Comparison of ENCODE assay signal across 13 cellular contexts in the genomic region with DNA sequence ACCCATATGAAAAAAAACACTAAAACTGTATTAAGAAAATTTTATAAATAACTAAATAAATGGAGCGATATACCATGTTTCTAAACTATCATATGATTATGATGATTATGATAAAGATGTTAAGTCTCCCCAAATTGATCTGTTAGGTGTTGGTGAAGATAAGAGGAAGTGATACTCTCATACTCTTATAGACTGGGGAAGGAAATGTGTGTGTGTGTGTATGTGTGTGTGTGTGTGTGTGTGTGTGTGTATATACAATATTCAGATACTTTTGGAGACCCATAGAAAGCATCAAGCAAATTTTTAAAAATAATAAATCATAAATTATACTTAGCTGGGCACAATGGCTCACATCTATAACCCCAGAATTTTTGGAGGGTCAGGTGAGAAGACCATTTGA.
DNase-seq lines count a peak whose midpoint lies in the region; ATAC-seq and TF ChIP-seq lines count a peak whose summit lies in the region.
"Had no signal": no experiment of that assay in that cellular context is flagged by ENCODE, and none has a peak within 500 bp of the region (broad histone marks: within the 10 kb centered on the region; RNA-seq: fewer than 3 reads in every experiment).

No MANE protein-coding gene starts in this region.

- H3K36me3 Mint-ChIP-seq in T-helper 17 cell (ENCODE audit: low read depth), result no peaks in the 10 kb centered on the region
- H3K36me3 Mint-ChIP-seq: type B pancreatic cell, WTC11 had no signal

- H3K4me2 ChIP-seq in Karpas-422 (ENCODE audit: low read depth, low read length, poor library complexity, severe bottlenecking), result no peak overlapping the region
- H3K4me2 ChIP-seq: A549 had no signal

- H3K79me2 ChIP-seq in Karpas-422 (ENCODE audit: low read length), result no peaks in the 10 kb centered on the region

- no peak overlapping the region for H3K27ac Mint-ChIP-seq in T-helper 17 cell
- H3K27ac Mint-ChIP-seq: activated T-helper 17 cell treated with anti-CD3 and anti-CD28 coated beads, Interleukin-2, amount 50 U/mL, for 72 hours; type B pancreatic cell; WTC11 had no signal

- H3K27me3 Mint-ChIP-seq in T-helper 17 cell, result no peaks in the 10 kb centered on the region
- H3K27me3 Mint-ChIP-seq: activated T-helper 17 cell treated with anti-CD3 and anti-CD28 coated beads, Interleukin-2, amount 50 U/mL, for 72 hours had no signal

- ATAC-seq in GM19455 (IDR thresholded peaks at IDR 0.05; ENCODE audit: unreplicated experiment), result peak; percentile 78
- peak; percentile 85 for ATAC-seq in HG02938 (IDR thresholded peaks at IDR 0.05; ENCODE audit: unreplicated experiment)
- ATAC-seq in T-helper 17 cell, result no peak
- ATAC-seq: A549; activated T-helper 17 cell treated with anti-CD3 and anti-CD28 coated beads, Interleukin-2, amount 50 U/mL, for 72 hours; WTC11 had no signal

- no peak overlapping the region for H2AFZ ChIP-seq in Karpas-422 (ENCODE audit: low read length)

- H3K9me2 ChIP-seq in Karpas-422 (replicated peaks; ENCODE audit: insufficient read depth, low read length), result no peaks in the 10 kb centered on the region

- no peak overlapping the region for H3K9ac ChIP-seq in Karpas-422 (ENCODE audit: low read length)

- H3K4me1 ChIP-seq in Karpas-422 (ENCODE audit: low read length), result peaks cover 7% of the 10 kb centered on the region
- H3K4me1 ChIP-seq: A549 had no signal

- no peak overlapping the region for H3K4me3 Mint-ChIP-seq in T-helper 17 cell
- H3K4me3 Mint-ChIP-seq: activated T-helper 17 cell treated with anti-CD3 and anti-CD28 coated beads, Interleukin-2, amount 50 U/mL, for 72 hours; type B pancreatic cell; WTC11 had no signal

- DNase-seq in GM10248 (ENCODE audit: extremely low spot score) (peak; percentile 8), Karpas-422 (peak; percentile 69), T-helper 17 cell (no peak), NCI-H1694 treated with DMSO at 0.1 percent for 48 hours (lab: John Stamatoyannopoulos, UW) (no peak), NCI-H446 (lab: John Stamatoyannopoulos, UW) (no peak), hippocampal formation (lab: John Stamatoyannopoulos, UW) (no peak)
- DNase-seq: DMS79 had no signal

- no peaks in the 10 kb centered on the region for H3K27me3 ChIP-seq in Karpas-422 (ENCODE audit: low read length)

- no peaks in the 10 kb centered on the region for H3K36me3 ChIP-seq in Karpas-422 (ENCODE audit: insufficient read depth, low read length)

- POLR2A ChIA-PET in GM10248 (lab: Yijun Ruan, JAX), result no interaction called here

- H3K4me1 Mint-ChIP-seq in T-helper 17 cell, result no peaks in the 10 kb centered on the region
- H3K4me1 Mint-ChIP-seq: activated T-helper 17 cell treated with anti-CD3 and anti-CD28 coated beads, Interleukin-2, amount 50 U/mL, for 72 hours had no signal

- H3K4me3 ChIP-seq in Karpas-422 (ENCODE audit: low read length), result no peak overlapping the region
- H3K4me3 ChIP-seq: A549 had no signal

- H3K9me3 ChIP-seq in Karpas-422 (ENCODE audit: low read length) (no peaks in the 10 kb centered on the region), T-helper 17 cell (ENCODE audit: control insufficient read depth, low read length, poor library complexity, severe bottlenecking) (no peaks in the 10 kb centered on the region)
- H3K9me3 ChIP-seq: A549 had no signal

- CTCF ChIA-PET in GM10248 (lab: Yijun Ruan, JAX), result interaction anchor here (1.0 to 1.2 kb wide), 2 partner anchors 21 to 33 kb away, joined by 3 to 4 read pairs; no protein-coding TSS in a partner anchor

- TF ChIP-seq CTCF in GM10248 (IDR thresholded peaks at IDR 0.05; ENCODE audit: control extremely low read depth, extremely low read depth, low read depth, missing control alignments), result no peak

- H3K27ac ChIP-seq in Karpas-422 (ENCODE audit: low read length), result no peak overlapping the region
- H3K27ac ChIP-seq: A549 had no signal

- H4K20me1 ChIP-seq in Karpas-422 (ENCODE audit: insufficient read depth, low read depth, low read length), result no peaks in the 10 kb centered on the region

Comparison
In these comparisons a context has a peak if more than half of its experiments do, and no peak if none do; other contexts are left out.
1. DNase-seq: peak in GM10248 (single experiment) and Karpas-422 (single experiment); none in T-helper 17 cell (0 of 3), NCI-H1694 treated with DMSO at 0.1 percent for 48 hours (single experiment), NCI-H446 (0 of 2) and hippocampal formation (0 of 2).